7 cellular contexts compared by ENCODE assay signal in the genomic region with DNA sequence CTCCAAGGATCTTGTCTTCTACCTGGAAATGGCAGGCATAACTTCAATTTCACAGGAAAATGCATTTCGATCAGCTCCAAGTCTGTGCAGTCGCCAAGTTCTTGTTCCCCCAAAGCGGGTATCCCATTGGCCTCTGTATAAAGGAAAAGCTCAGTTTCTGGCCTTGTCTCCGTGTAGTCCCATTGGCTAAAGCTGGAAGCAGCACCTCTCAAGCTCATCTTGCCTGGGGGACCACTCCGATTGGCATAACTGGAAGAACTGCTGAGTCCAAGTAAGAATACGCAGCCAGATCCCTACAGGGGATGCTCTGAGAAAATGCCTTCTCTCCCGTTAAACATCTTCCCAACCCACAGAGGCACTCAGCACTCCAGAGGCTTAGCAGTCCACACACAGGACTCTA.
"Had no signal": no experiment of that assay in that cellular context is flagged by ENCODE, and none has a peak within 500 bp of the region (broad histone marks: within the 10 kb centered on the region; RNA-seq: fewer than 3 reads in every experiment).

No MANE protein-coding gene starts in this region.

- H3K9ac ChIP-seq: GM23248 had no signal

- H2AFZ ChIP-seq: GM23248 had no signal

- DNase-seq: GM23248, GOT3, H9, HCEC 1CT, IMR-90 had no signal

- H3K27ac Mint-ChIP-seq: H9 had no signal

- H3K9me3 Mint-ChIP-seq: H9 had no signal

- FAIRE-seq: H54, HTR-8/SVneo had no signal

- H3K4me3 ChIP-seq: GM23248 had no signal

- H3K27ac ChIP-seq: GM23248 had no signal

- H3K4me3 Mint-ChIP-seq: H9 had no signal
